In the genomic region with DNA sequence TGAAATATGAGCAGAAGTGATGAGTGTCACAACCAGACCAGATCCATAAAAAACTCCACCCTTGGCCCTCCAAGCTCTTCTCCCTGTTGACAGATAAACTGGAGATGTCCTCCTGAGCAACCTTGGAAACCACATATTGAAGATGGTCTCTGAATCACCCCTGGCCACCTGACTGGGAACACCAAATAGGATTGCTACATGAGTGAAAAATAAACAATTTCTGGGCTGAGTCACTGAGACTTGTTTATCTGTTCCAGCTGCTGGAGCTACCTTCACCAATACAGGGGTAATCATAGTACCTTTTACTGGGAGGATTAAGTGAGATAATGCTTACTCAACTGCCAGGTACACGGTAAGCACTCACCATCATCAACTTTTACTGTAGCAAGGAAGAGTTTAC, we compare ENCODE assay signal across 12 cellular contexts. TPM values are rescaled to one million over a fixed set of nuclear protein-coding genes. Genes with fewer than 3 reads are reported as not detected.
DNase-seq lines count a peak whose midpoint lies in the region; ATAC-seq, FAIRE-seq and TF ChIP-seq lines count a peak whose summit lies in the region.
"Had no signal": no experiment of that assay in that cellular context is flagged by ENCODE, and none has a peak within 500 bp of the region (broad histone marks: within the 10 kb centered on the region; RNA-seq: fewer than 3 reads in every experiment).

No MANE protein-coding gene starts in this region.

- H4K20me1 ChIP-seq in fibroblast of lung (ENCODE audit: control insufficient read depth, extremely low read depth, insufficient read depth, low read length), result no peaks in the 10 kb centered on the region

- H3K9me3 Mint-ChIP-seq in stimulated activated effector memory CD8-positive, alpha-beta T cell treated with anti-CD3 and anti-CD28 coated beads, Interleukin-12 subunit alpha, Interleukin-12 subunit beta, amount 100 ng/mL, for 72 hours, result no peaks in the 10 kb centered on the region
- H3K9me3 Mint-ChIP-seq: activated naive CD8-positive, alpha-beta T cell treated with anti-CD3 and anti-CD28 coated beads, Interleukin-2, amount 50 U/mL, for 24 hours had no signal

- H3K27me3 ChIP-seq in fibroblast of lung (ENCODE audit: control insufficient read depth, insufficient read depth, low read length), result no peaks in the 10 kb centered on the region
- no peaks in the 10 kb centered on the region for H3K27me3 ChIP-seq in sigmoid colon
- H3K27me3 ChIP-seq in heart left ventricle, result peaks cover 0 to 9% (median 0%) of the 10 kb centered on the region in 9 donors
- H3K27me3 ChIP-seq: SJCRH30 had no signal

- H3K79me2 ChIP-seq in fibroblast of lung (ENCODE audit: control insufficient read depth, insufficient read depth, low read length), result no peaks in the 10 kb centered on the region

- H3K27ac Mint-ChIP-seq in stimulated activated effector memory CD8-positive, alpha-beta T cell treated with anti-CD3 and anti-CD28 coated beads, Interleukin-12 subunit alpha, Interleukin-12 subunit beta, amount 100 ng/mL, for 72 hours, result no peak overlapping the region
- H3K27ac Mint-ChIP-seq: activated naive CD8-positive, alpha-beta T cell treated with anti-CD3 and anti-CD28 coated beads, Interleukin-2, amount 50 U/mL, for 24 hours had no signal

- intact Hi-C loops in sigmoid colon (cut with DNase I) (loop anchor here (5.0 kb wide), 1 partner anchor 50 kb away; no protein-coding TSS in a partner anchor), heart left ventricle (cut with DNase I) (loop anchor here in 2 of 10 donors (5.0 to 10.0 kb wide), 2 partner anchors 177 to 330 kb away; no protein-coding TSS in a partner anchor)

- DNase-seq in COLO668 (lab: John Stamatoyannopoulos, UW; ENCODE audit: unreplicated experiment) (peak; percentile 21), RCC 7860 (ENCODE audit: low spot score) (peak; percentile 50), fibroblast of lung (ENCODE audit: low read depth in 2 of 2) (peak; percentile 73 to 74), sigmoid colon (no peak), heart left ventricle (no peak), NCI-H774 (lab: John Stamatoyannopoulos, UW) (no peak)
- no peak for DNase-seq in stimulated activated naive CD4-positive, alpha-beta T cell treated with Interleukin-2 at 50 U/mL for 16 hours (lab: John Stamatoyannopoulos, UW)
- no peak for DNase-seq in stimulated activated effector memory CD8-positive, alpha-beta T cell treated with anti-CD3 and anti-CD28 coated beads, Interleukin-12 subunit alpha, Interleukin-12 subunit beta, amount 100 ng/mL, for 72 hours (ENCODE audit: low spot score in 2 of 2)
- DNase-seq: activated CD4-positive, alpha-beta T cell treated with anti-CD3 and anti-CD28 coated beads, Interleukin-2, amount 50 U/mL, for 48 hours; activated naive CD8-positive, alpha-beta T cell treated with anti-CD3 and anti-CD28 coated beads, Interleukin-2, amount 50 U/mL, for 24 hours; NCI-H1694 treated with DMSO at 0.1 percent for 48 hours; SJCRH30 had no signal

- TF ChIP-seq EP300 in sigmoid colon (IDR thresholded peaks at IDR 0.05), result no peak

- no peak for FAIRE-seq in RCC 7860 (lab: Jason Lieb, UNC)

- H3K4me2 ChIP-seq in fibroblast of lung (ENCODE audit: extremely low read depth, insufficient read depth, low read length), result peak overlapping the region; percentile 48

- no peak for TF ChIP-seq POLR2A in sigmoid colon (IDR thresholded peaks at IDR 0.05)
- TF ChIP-seq POLR2A in heart left ventricle (IDR thresholded peaks at IDR 0.05), result no peak

- 85 to 88% methylated on average over 1 of the region's 1 CpG for WGBS in sigmoid colon, 2 donors
- WGBS in heart left ventricle, 4 donors, result 91 to 94% (median 93%) methylated on average over 1 of the region's 1 CpG

- H3K9ac ChIP-seq in fibroblast of lung (ENCODE audit: insufficient read depth, low read length), result no peak overlapping the region

- H3K4me3 ChIP-seq in fibroblast of lung (replicated peaks in 1 of 4; ENCODE audit: control extremely low read depth in 1 of 4, insufficient read depth in 1 of 4, low read depth in 3 of 4, low read length in 4 of 4) (no peak overlapping the region), sigmoid colon (no peak overlapping the region), heart left ventricle (no peak overlapping the region)
- H3K4me3 ChIP-seq: SJCRH30 had no signal

- H3K4me1 Mint-ChIP-seq in stimulated activated effector memory CD8-positive, alpha-beta T cell treated with anti-CD3 and anti-CD28 coated beads, Interleukin-12 subunit alpha, Interleukin-12 subunit beta, amount 100 ng/mL, for 72 hours, result no peaks in the 10 kb centered on the region
- H3K4me1 Mint-ChIP-seq: activated naive CD8-positive, alpha-beta T cell treated with anti-CD3 and anti-CD28 coated beads, Interleukin-2, amount 50 U/mL, for 24 hours had no signal

- H2AFZ ChIP-seq in fibroblast of lung (ENCODE audit: low read length), result no peak overlapping the region

- no peaks in the 10 kb centered on the region for H3K36me3 Mint-ChIP-seq in stimulated activated effector memory CD8-positive, alpha-beta T cell treated with anti-CD3 and anti-CD28 coated beads, Interleukin-12 subunit alpha, Interleukin-12 subunit beta, amount 100 ng/mL, for 72 hours

- H3K27ac ChIP-seq in fibroblast of lung (ENCODE audit: insufficient read depth, low read length), result peak overlapping the region; percentile 66
- peak overlapping the region; percentile 81 to 94 (median 87) for H3K27ac ChIP-seq in sigmoid colon
- peak overlapping the region in 4 of 12 donors; percentile 45 to 79 (median 56) for H3K27ac ChIP-seq in heart left ventricle
- H3K27ac ChIP-seq: SJCRH30 had no signal

- ATAC-seq in heart left ventricle, result no peak
- ATAC-seq in stimulated activated effector memory CD8-positive, alpha-beta T cell treated with anti-CD3 and anti-CD28 coated beads, Interleukin-12 subunit alpha, Interleukin-12 subunit beta, amount 100 ng/mL, for 72 hours, result no peak

- TF ChIP-seq CTCF in fibroblast of lung (conservative IDR thresholded peaks at IDR 0.05 in 1 of 2, IDR thresholded peaks at IDR 0.05 in 1 of 2; ENCODE audit: low read depth in 1 of 2, low read length in 2 of 2), result no peak
- TF ChIP-seq CTCF in sigmoid colon (IDR thresholded peaks at IDR 0.05), result no peak
- TF ChIP-seq CTCF in heart left ventricle (IDR thresholded peaks at IDR 0.05), result no peak

- no peaks in the 10 kb centered on the region for H3K36me3 ChIP-seq in fibroblast of lung (ENCODE audit: control insufficient read depth, insufficient read depth, low read length)
- H3K36me3 ChIP-seq in sigmoid colon, result peaks cover 0 to 10% (median 1%) of the 10 kb centered on the region in 4 donors
- H3K36me3 ChIP-seq in heart left ventricle, result no peaks in the 10 kb centered on the region
- H3K36me3 ChIP-seq: SJCRH30 had no signal

- H3K9me3 ChIP-seq in fibroblast of lung (ENCODE audit: control insufficient read depth, insufficient read depth, low read depth, low read length), result no peaks in the 10 kb centered on the region
- no peaks in the 10 kb centered on the region for H3K9me3 ChIP-seq in sigmoid colon
- H3K9me3 ChIP-seq in heart left ventricle, result no peaks in the 10 kb centered on the region
- H3K9me3 ChIP-seq: SJCRH30 had no signal

- no peak overlapping the region for H3K4me3 Mint-ChIP-seq in stimulated activated effector memory CD8-positive, alpha-beta T cell treated with anti-CD3 and anti-CD28 coated beads, Interleukin-12 subunit alpha, Interleukin-12 subunit beta, amount 100 ng/mL, for 72 hours
- H3K4me3 Mint-ChIP-seq: activated naive CD8-positive, alpha-beta T cell treated with anti-CD3 and anti-CD28 coated beads, Interleukin-2, amount 50 U/mL, for 24 hours had no signal

- H3K4me1 ChIP-seq in fibroblast of lung (ENCODE audit: control insufficient read depth, extremely low read depth, insufficient read depth, low read length), result peaks cover 12% of the 10 kb centered on the region
- H3K4me1 ChIP-seq in sigmoid colon, result peaks cover 0 to 76% (median 53%) of the 10 kb centered on the region in 4 donors
- H3K4me1 ChIP-seq in heart left ventricle, result peaks cover 0 to 9% (median 0%) of the 10 kb centered on the region in 12 donors

RNA-seq across cellular contexts. Expression of a gene that starts 53.3 kb away (rescaled TPM):
- total RNA-seq in fibroblast of lung (not detected in 2 replicates), sigmoid colon (under 1 TPM in 2 of 4 donors, not detected in 2; under 0.01 to 0.28 TPM), heart left ventricle (not detected)
- polyA plus RNA-seq in fibroblast of lung (not detected in 2 replicates), sigmoid colon (under 1 TPM in 2 of 3 donors, not detected in 1; 0.60 to 0.79 TPM), heart left ventricle (not detected)
- polyA plus RNA-seq in fibroblast of lung (2012), result 1.5 TPM in 1 of 2 replicates, not detected in the other
- not detected in 2 replicates for polyA minus RNA-seq in fibroblast of lung (ENCODE audit: low replicate concordance)

Comparison
In these comparisons a context has a peak if more than half of its experiments do, and no peak if none do; other contexts are left out.
1. DNase-seq: peak in COLO668 (single experiment), RCC 7860 (single experiment) and fibroblast of lung (2 of 2); none in sigmoid colon (single experiment), stimulated activated naive CD4-positive, alpha-beta T cell treated with Interleukin-2 at 50 U/mL for 16 hours (single experiment), heart left ventricle (0 of 5), stimulated activated effector memory CD8-positive, alpha-beta T cell treated with anti-CD3 and anti-CD28 coated beads, Interleukin-12 subunit alpha, Interleukin-12 subunit beta, amount 100 ng/mL, for 72 hours (0 of 2) and NCI-H774 (single experiment).